ENCODE assay signal across 15 cellular contexts in genomic region chr17:83070800-83071341, GRCh38.
"Had no signal": no experiment of that assay in that cellular context is flagged by ENCODE, and none has a peak within 500 bp of the region (broad histone marks: within the 10 kb centered on the region; RNA-seq: fewer than 3 reads in every experiment).

No MANE protein-coding gene starts in this region.

- H3K36me3 ChIP-seq: gastrocnemius medialis, heart right ventricle, pancreas, vagina had no signal

- ATAC-seq: activated CD4-positive, CD25-positive, alpha-beta regulatory T cell treated with anti-CD3 and anti-CD28 coated beads, Interleukin-2, amount 50 U/mL, for 24 hours; gastrocnemius medialis; heart right ventricle; pancreas had no signal

- H3K27ac ChIP-seq: gastrocnemius medialis, heart right ventricle, pancreas, vagina had no signal

- DNase-seq: activated CD4-positive, alpha-beta memory T cell treated with anti-CD3 and anti-CD28 coated beads, Interleukin-2, amount 10 ng/mL, durations not matched to agents 7 days and 5 days; activated CD8-positive, alpha-beta memory T cell treated with anti-CD3 and anti-CD28 coated beads, Interleukin-2, amount 50 U/mL, for 48 hours; activated naive CD4-positive, alpha-beta T cell treated with Interleukin-2 at 50 U/mL for 16 hours; central memory CD4-positive, alpha-beta T cell; cortex of kidney; effector memory CD4-positive, alpha-beta T cell; gastrocnemius medialis; mammary epithelial cell; stimulated activated CD4-positive, alpha-beta T cell treated with anti-CD3 and anti-CD28 coated beads, Interleukin-15, amount 100 ng/mL, for 24 hours; stimulated activated CD4-positive, alpha-beta T cell treated with anti-CD3 and anti-CD28 coated beads, Interleukin-4, amount 100 ng/mL, for 24 hours had no signal

- FAIRE-seq: islet of Langerhans, pancreas had no signal

- H3K27me3 ChIP-seq: gastrocnemius medialis, pancreas, vagina had no signal

- H3K9me3 ChIP-seq: gastrocnemius medialis, heart right ventricle, pancreas, vagina had no signal

- H3K4me1 ChIP-seq: gastrocnemius medialis, pancreas had no signal

- H3K4me3 ChIP-seq: gastrocnemius medialis, heart right ventricle, pancreas, vagina had no signal
